18 cellular contexts compared by ENCODE assay signal in genomic region chr9:121833061-121833460, GRCh38.
"Had no signal": no experiment of that assay in that cellular context is flagged by ENCODE, and none has a peak within 500 bp of the region (broad histone marks: within the 10 kb centered on the region; RNA-seq: fewer than 3 reads in every experiment).

No MANE protein-coding gene starts in this region.

- H3K4me3 ChIP-seq: esophagus squamous epithelium, gastroesophageal sphincter, right atrium auricular region, thoracic aorta, transverse colon had no signal

- DNase-seq: central memory CD4-positive, alpha-beta T cell; effector memory CD8-positive, alpha-beta T cell; esophagus squamous epithelium; foreskin fibroblast; glutamatergic neuron; left cardiac atrium; mesendoderm; naive thymus-derived CD4-positive, alpha-beta T cell; nephron progenitor cell; posterior cingulate gyrus; small intestine; stimulated activated CD4-positive, alpha-beta T cell treated with anti-CD3 and anti-CD28 coated beads, Interleukin-4, amount 100 ng/mL, for 24 hours; transverse colon had no signal

- H3K27ac ChIP-seq: esophagus squamous epithelium, gastroesophageal sphincter, neutrophil, right atrium auricular region, thoracic aorta, transverse colon had no signal

- H3K27me3 ChIP-seq: esophagus squamous epithelium, gastroesophageal sphincter, neutrophil, right atrium auricular region, transverse colon had no signal

- ATAC-seq: effector memory CD8-positive, alpha-beta T cell; gastroesophageal sphincter; left cardiac atrium; naive thymus-derived CD4-positive, alpha-beta T cell; stimulated activated memory B cell treated with anti-CD40 and anti-IgM and Interleukin-4, amounts not matched to agents 10 μg/mL and 1 μg/mL and 100 μg/mL, for 72 hours had no signal

- H3K36me3 ChIP-seq: esophagus squamous epithelium, neutrophil, right atrium auricular region, thoracic aorta, transverse colon had no signal

- H3K9me3 ChIP-seq: esophagus squamous epithelium, gastroesophageal sphincter, neutrophil, right atrium auricular region, thoracic aorta, transverse colon had no signal
